8 cellular contexts compared by ENCODE assay signal in the genomic region with DNA sequence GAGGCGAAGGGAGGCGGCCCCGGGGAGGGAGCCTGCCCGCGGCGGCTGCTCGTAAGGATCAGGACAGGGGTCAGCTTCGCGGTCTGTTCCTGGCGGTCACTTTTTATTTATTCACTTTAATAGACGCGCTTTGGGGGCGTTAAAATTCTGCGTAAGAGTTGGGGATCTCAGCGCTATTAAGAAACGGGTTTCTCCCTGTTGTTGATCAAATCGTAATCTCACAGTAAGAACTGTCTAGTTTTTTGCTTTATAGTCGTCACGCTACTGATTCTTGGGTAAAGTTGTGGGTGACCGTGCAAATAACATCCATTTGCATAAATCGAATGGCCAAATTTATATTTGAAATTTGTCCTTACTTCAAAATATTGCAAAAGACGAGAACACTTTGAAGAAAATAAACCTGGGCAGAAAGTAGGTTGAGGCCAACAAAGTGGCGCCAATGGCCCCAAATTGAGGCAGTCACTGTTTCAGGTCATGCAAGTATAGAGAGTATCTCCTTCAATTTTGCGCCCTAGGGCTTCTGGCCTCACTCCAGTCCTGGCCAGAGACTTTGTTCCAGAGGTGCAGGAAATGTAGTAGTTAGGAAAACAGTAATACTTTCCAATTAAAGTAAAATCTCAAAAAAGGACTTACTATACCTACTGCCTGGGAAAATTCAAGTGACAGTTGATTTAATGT. TPM values are rescaled to one million over a fixed set of nuclear protein-coding genes. Genes with fewer than 3 reads are reported as not detected.
DNase-seq lines count a peak whose midpoint lies in the region; ATAC-seq and TF ChIP-seq lines count a peak whose summit lies in the region.

No MANE protein-coding gene starts in this region.

- peak overlapping the region; percentile 92 to 97 (median 95) for H3K27ac ChIP-seq in esophagus squamous epithelium

- H3K4me3 ChIP-seq in esophagus squamous epithelium = peak overlapping the region; percentile 75 to 91 (median 84)

- H3K36me3 ChIP-seq in esophagus squamous epithelium = peaks cover 0 to 7% (median 0%) of the 10 kb centered on the region in 3 donors

- H3K4me1 Mint-ChIP-seq in activated naive CD4-positive, alpha-beta T cell treated with anti-CD3 and anti-CD28 coated beads, Interleukin-2, amount 10 ng/mL, durations not matched to agents 7 days and 5 days = peaks cover 40% of the 10 kb centered on the region
- H3K4me1 Mint-ChIP-seq in nephron = peaks cover 29% of the 10 kb centered on the region

- CTCF ChIA-PET in activated naive CD4-positive, alpha-beta T cell treated with anti-CD3 and anti-CD28 coated beads, Interleukin-2, amount 10 ng/mL, durations not matched to agents 7 days and 5 days (lab: Charles Lee) = interaction anchor here (1.0 to 2.0 kb wide), 4 partner anchors 12 to 63 kb away, joined by 3 to 16 read pairs (median 4); no protein-coding TSS in a partner anchor

- ATAC-seq in SK-N-SH treated with all-trans-retinoic acid at 6 μM for 48 hours = peak; percentile 9; the same call in 1 of the 3 replicates
- ATAC-seq in GM21723 (IDR thresholded peaks at IDR 0.05; ENCODE audit: unreplicated experiment) = no peak

- no peaks in the 10 kb centered on the region for H3K27me3 ChIP-seq in esophagus squamous epithelium

- H3K27me3 Mint-ChIP-seq in activated naive CD4-positive, alpha-beta T cell treated with anti-CD3 and anti-CD28 coated beads, Interleukin-2, amount 10 ng/mL, durations not matched to agents 7 days and 5 days = no peaks in the 10 kb centered on the region
- no peaks in the 10 kb centered on the region for H3K27me3 Mint-ChIP-seq in nephron (ENCODE audit: low read depth)

- peak overlapping the region; percentile 95 for H3K27ac Mint-ChIP-seq in activated naive CD4-positive, alpha-beta T cell treated with anti-CD3 and anti-CD28 coated beads, Interleukin-2, amount 10 ng/mL, durations not matched to agents 7 days and 5 days
- H3K27ac Mint-ChIP-seq in nephron = peak overlapping the region; percentile 80 to 96 (median 91)

- H3K9me3 Mint-ChIP-seq in activated naive CD4-positive, alpha-beta T cell treated with anti-CD3 and anti-CD28 coated beads, Interleukin-2, amount 10 ng/mL, durations not matched to agents 7 days and 5 days = no peaks in the 10 kb centered on the region
- peaks cover 2% of the 10 kb centered on the region for H3K9me3 Mint-ChIP-seq in nephron

- TF ChIP-seq CTCF in esophagus squamous epithelium (IDR thresholded peaks at IDR 0.05) (no peak), nephron (IDR thresholded peaks at IDR 0.05; ENCODE audit: unreplicated experiment in 3 of 3) (no peak)

- peak overlapping the region; percentile 97 for H3K4me3 Mint-ChIP-seq in activated naive CD4-positive, alpha-beta T cell treated with anti-CD3 and anti-CD28 coated beads, Interleukin-2, amount 10 ng/mL, durations not matched to agents 7 days and 5 days
- peak overlapping the region; percentile 92 to 97 (median 93) for H3K4me3 Mint-ChIP-seq in nephron

- no peak for TF ChIP-seq POLR2A in esophagus squamous epithelium (IDR thresholded peaks at IDR 0.05)

- peaks cover 8 to 33% (median 12%) of the 10 kb centered on the region in 3 donors for H3K4me1 ChIP-seq in esophagus squamous epithelium

- DNase-seq in activated naive CD4-positive, alpha-beta T cell treated with anti-CD3 and anti-CD28 coated beads, Interleukin-2, amount 10 ng/mL, durations not matched to agents 7 days and 5 days = peak; percentile 26
- no peak for DNase-seq in activated naive CD4-positive, alpha-beta T cell treated with Interleukin-2 at 50 U/mL for 16 hours
- DNase-seq in esophagus squamous epithelium (lab: John Stamatoyannopoulos, UW) (no peak), NCI-H2081 treated with DMSO at 0.1 percent for 48 hours (lab: John Stamatoyannopoulos, UW) (no peak), activated gamma-delta T cell (lab: John Stamatoyannopoulos, UW) (no peak)

- peaks cover 19% of the 10 kb centered on the region for H3K36me3 Mint-ChIP-seq in activated naive CD4-positive, alpha-beta T cell treated with anti-CD3 and anti-CD28 coated beads, Interleukin-2, amount 10 ng/mL, durations not matched to agents 7 days and 5 days
- peaks cover 33% of the 10 kb centered on the region for H3K36me3 Mint-ChIP-seq in nephron (ENCODE audit: low read depth)

- 0 to 1% methylated on average over 14 to 17 of the region's 24 CpGs for WGBS in esophagus squamous epithelium, 2 donors

- intact Hi-C loops in esophagus squamous epithelium (cut with DNase I) = no loop called here

- H3K9me3 ChIP-seq in esophagus squamous epithelium = no peaks in the 10 kb centered on the region

TF ChIP-seq in SK-N-SH treated with all-trans-retinoic acid at 6 μM for 48 hours, 23 proteins besides CTCF, POLR2A, EP300 and RAD21:
- TF ChIP-seq ISL1 (CRISPR knock-in tag; IDR thresholded peaks at IDR 0.05) (no peak), ARNTL (CRISPR knock-in tag; IDR thresholded peaks at IDR 0.05; ENCODE audit: borderline replicate concordance, low read depth) (no peak), ESRRG (CRISPR knock-in tag; IDR thresholded peaks at IDR 0.05) (no peak), BACH2 (CRISPR knock-in tag; IDR thresholded peaks at IDR 0.05; ENCODE audit: borderline replicate concordance) (no peak), TSHZ2 (CRISPR knock-in tag; IDR thresholded peaks at IDR 0.05) (no peak), CSDC2 (CRISPR knock-in tag; IDR thresholded peaks at IDR 0.05) (no peak), PPARA (CRISPR knock-in tag; IDR thresholded peaks at IDR 0.05; ENCODE audit: borderline replicate concordance) (no peak)
TF ChIP-seq in SK-N-SH treated with all-trans-retinoic acid at 6 μM for 48 hours: peak in this region for 0.

RNA-seq across cellular contexts. Expression of gene RMND1, which starts 1.0 kb away (rescaled TPM):
- total RNA-seq in esophagus squamous epithelium = 10 to 100 TPM in 3 of 4 donors, 1 to 10 TPM in 1; 4.6 to 25.9 (median 15.3) TPM

RNA-seq across cellular contexts. Expression of gene CCDC170, which starts 40.9 kb away (rescaled TPM):
- 1 to 10 TPM in 1 of 4 donors, under 1 TPM in 2, not detected in 1; 0.70 to 3.3 (median 0.95) TPM for total RNA-seq in esophagus squamous epithelium
